Comparison of ENCODE assay signal across 11 cellular contexts in genomic region chr6:144660545-144660944, GRCh38.
DNase-seq lines count a peak whose midpoint lies in the region; ATAC-seq and TF ChIP-seq lines count a peak whose summit lies in the region.
"Had no signal": no experiment of that assay in that cellular context is flagged by ENCODE, and none has a peak within 500 bp of the region (broad histone marks: within the 10 kb centered on the region; RNA-seq: fewer than 3 reads in every experiment).

No MANE protein-coding gene starts in this region.

- peaks cover 55% of the 10 kb centered on the region for H3K4me1 Mint-ChIP-seq in brain

- peak overlapping the region in 3 of 5 experiments; percentile 35 to 76 (median 75) for H3K27ac Mint-ChIP-seq in brain
- H3K27ac Mint-ChIP-seq: activated naive CD8-positive, alpha-beta T cell had no signal

- H3K4me3 ChIP-seq in liver (ENCODE audit: low read depth in 1 of 3, low read length in 3 of 3) (peak overlapping the region in 2 of 3 donors; percentile 9 to 29), thyroid gland (replicated peaks in 1 of 3) (no peak overlapping the region)

- peaks cover 2 to 42% (median 22%) of the 10 kb centered on the region in 4 donors for H3K4me1 ChIP-seq in liver (ENCODE audit: control insufficient read depth in 4 of 4, insufficient read depth in 4 of 4, low read length in 3 of 4)
- peaks cover 34 to 46% of the 10 kb centered on the region in 2 donors for H3K4me1 ChIP-seq in thyroid gland

- H3K9ac ChIP-seq in liver (ENCODE audit: low read depth in 1 of 2, low read length in 2 of 2), result no peak overlapping the region

- no peak for TF ChIP-seq POLR2A in thyroid gland (IDR thresholded peaks at IDR 0.05)

- no peaks in the 10 kb centered on the region for H3K27me3 Mint-ChIP-seq in brain
- H3K27me3 Mint-ChIP-seq: activated naive CD8-positive, alpha-beta T cell; naive thymus-derived CD4-positive, alpha-beta T cell had no signal

- no peaks in the 10 kb centered on the region for H3K9me3 Mint-ChIP-seq in brain
- H3K9me3 Mint-ChIP-seq: naive thymus-derived CD4-positive, alpha-beta T cell had no signal

- intact Hi-C loops in thyroid gland (cut with DNase I), result no loop called here

- peak; percentile 1 for DNase-seq in NCI-H2227 (lab: John Stamatoyannopoulos, UW; ENCODE audit: unreplicated experiment)
- no peak for DNase-seq in NCI-H2227 treated with DMSO at 0.1 percent for 48 hours (lab: John Stamatoyannopoulos, UW)
- no peak for DNase-seq in thyroid gland
- DNase-seq: 8988T; naive thymus-derived CD4-positive, alpha-beta T cell had no signal

- H3K4me3 Mint-ChIP-seq in brain, result peak overlapping the region in 2 of 5 experiments; percentile 29 to 60
- H3K4me3 Mint-ChIP-seq: activated naive CD8-positive, alpha-beta T cell had no signal

- no peaks in the 10 kb centered on the region for H3K36me3 Mint-ChIP-seq in brain

- H3K36me3 ChIP-seq in liver (ENCODE audit: control insufficient read depth in 4 of 4, insufficient read depth in 3 of 4, low read depth in 1 of 4, low read length in 3 of 4) (no peaks in the 10 kb centered on the region), thyroid gland (no peaks in the 10 kb centered on the region)

- TF ChIP-seq RAD21 in liver (IDR thresholded peaks at IDR 0.05), result no peak

- H3K27me3 ChIP-seq in liver (ENCODE audit: control insufficient read depth in 4 of 4, insufficient read depth in 4 of 4, low read length in 3 of 4), result no peaks in the 10 kb centered on the region
- H3K27me3 ChIP-seq in thyroid gland, result no peaks in the 10 kb centered on the region

- no peaks in the 10 kb centered on the region for H3K9me3 ChIP-seq in liver (ENCODE audit: control insufficient read depth in 4 of 4, low read length in 3 of 4)
- H3K9me3 ChIP-seq in thyroid gland, result no peaks in the 10 kb centered on the region

- TF ChIP-seq CTCF in brain (conservative IDR thresholded peaks at IDR 0.05), result no peak
- no peak for TF ChIP-seq CTCF in liver (IDR thresholded peaks at IDR 0.05; ENCODE audit: low read depth, low read length, missing input control)
- no peak for TF ChIP-seq CTCF in thyroid gland (IDR thresholded peaks at IDR 0.05)

- ATAC-seq in HG02588 (IDR thresholded peaks at IDR 0.05; ENCODE audit: unreplicated experiment) (no peak), HG03135 (IDR thresholded peaks at IDR 0.05; ENCODE audit: unreplicated experiment) (no peak), HG02840 (IDR thresholded peaks at IDR 0.05; ENCODE audit: low FRiP score, unreplicated experiment) (no peak)
- ATAC-seq: naive thymus-derived CD4-positive, alpha-beta T cell had no signal

- H3K27ac ChIP-seq in liver (ENCODE audit: low read depth in 1 of 2, low read length in 2 of 2) (peak overlapping the region in 1 of 2 donors; percentile 55), thyroid gland (peak overlapping the region in 2 of 3 donors; percentile 41 to 63)

- 46% methylated on average over 5 of the region's 5 CpGs for WGBS in liver
- whole genome bisulfite sequencing in thyroid gland, 2 donors, result 89 to 92% methylated on average over 5 of the region's 5 CpGs

TF ChIP-seq in liver, 16 proteins besides CTCF, POLR2A, EP300 and RAD21:
- TF ChIP-seq MAX (IDR thresholded peaks at IDR 0.05), result no peak
- TF ChIP-seq REST (IDR thresholded peaks at IDR 0.05), result no peak
- TF ChIP-seq ATF3 (IDR thresholded peaks at IDR 0.05), result no peak
- TF ChIP-seq NR2F2 (IDR thresholded peaks at IDR 0.05), result no peak
- peak; percentile 38 for TF ChIP-seq YY1 (IDR thresholded peaks at IDR 0.05)
- no peak for TF ChIP-seq TAF1 (conservative IDR thresholded peaks at IDR 0.05)
- TF ChIP-seq EGR1 (IDR thresholded peaks at IDR 0.05; ENCODE audit: low read depth in 2 of 2), result no peak

Comparison
In these comparisons a context has a peak if more than half of its experiments do, and no peak if none do; other contexts are left out.
1. H3K4me3 ChIP-seq: peak in liver (2 of 3); none in thyroid gland (0 of 3).